Comparison of ENCODE assay signal across 12 cellular contexts in genomic region chr1:219177363-219177762, GRCh38. TPM values are rescaled to one million over a fixed set of nuclear protein-coding genes. Genes with fewer than 3 reads are reported as not detected.
DNase-seq lines count a peak whose midpoint lies in the region; ATAC-seq and TF ChIP-seq lines count a peak whose summit lies in the region.
"Had no signal": no experiment of that assay in that cellular context is flagged by ENCODE, and none has a peak within 500 bp of the region (broad histone marks: within the 10 kb centered on the region; RNA-seq: fewer than 3 reads in every experiment).

No MANE protein-coding gene starts in this region.

- TF ChIP-seq CTCF in 22Rv1 (IDR thresholded peaks at IDR 0.05) (no peak), activated B cell treated with CpG ODN at 0.5 μM for 24 hours (IDR thresholded peaks at IDR 0.05) (no peak), tibial nerve (IDR thresholded peaks at IDR 0.05) (no peak)

- no peak overlapping the region for H3K4me3 ChIP-seq in tibial nerve
- H3K4me3 ChIP-seq: K562 had no signal

- H3K27me3 Mint-ChIP-seq in activated B cell treated with CpG ODN at 0.5 μM for 24 hours = no peaks in the 10 kb centered on the region
- H3K27me3 Mint-ChIP-seq in activated T-cell treated with anti-CD3 and anti-CD28 coated beads, Interleukin-2, amount 50 U/mL, for 24 hours = no peaks in the 10 kb centered on the region

- CTCF ChIA-PET in activated B cell treated with CpG ODN at 0.5 μM for 24 hours (lab: Charles Lee) = interaction anchor here (5.0 kb wide), 1 partner anchor 10 kb away, joined by 37 read pairs; no protein-coding TSS in a partner anchor

- H3K4me1 Mint-ChIP-seq in activated B cell treated with CpG ODN at 0.5 μM for 24 hours = peaks cover 66% of the 10 kb centered on the region
- H3K4me1 Mint-ChIP-seq in activated T-cell treated with anti-CD3 and anti-CD28 coated beads, Interleukin-2, amount 50 U/mL, for 24 hours (ENCODE audit: low read depth) = peaks cover 59% of the 10 kb centered on the region

- POLR2A ChIA-PET in activated B cell treated with CpG ODN at 0.5 μM for 24 hours (lab: Charles Lee) = interaction anchor here (1.7 to 5.1 kb wide), 2 partner anchors 10 to 892 kb away, joined by 4 to 164 read pairs; partner anchors contain the start of gene RRP15

- no peak for TF ChIP-seq EP300 in tibial nerve (IDR thresholded peaks at IDR 0.05)

- no peaks in the 10 kb centered on the region for H3K9me3 ChIP-seq in tibial nerve
- H3K9me3 ChIP-seq: thoracic aorta had no signal

- no peaks in the 10 kb centered on the region for H3K9me3 Mint-ChIP-seq in activated B cell treated with CpG ODN at 0.5 μM for 24 hours
- no peaks in the 10 kb centered on the region for H3K9me3 Mint-ChIP-seq in activated T-cell treated with anti-CD3 and anti-CD28 coated beads, Interleukin-2, amount 50 U/mL, for 24 hours

- H3K36me3 ChIP-seq in tibial nerve = peaks cover 0 to 35% (median 0%) of the 10 kb centered on the region in 3 donors
- H3K36me3 ChIP-seq: thoracic aorta had no signal

- H3K27ac ChIP-seq in 22Rv1 (peak overlapping the region; percentile 20; the same call in 1 of the 2 replicates), tibial nerve (no peak overlapping the region)

- intact Hi-C loops in activated B cell treated with CpG ODN at 0.5 μM for 24 hours (cut with micrococcal nuclease) = loop anchor here (1.0 to 10.0 kb wide), 2 partner anchors 8 to 1707 kb away; no protein-coding TSS in a partner anchor

- H3K27me3 ChIP-seq in tibial nerve = no peaks in the 10 kb centered on the region

- TF ChIP-seq POLR2A in tibial nerve (IDR thresholded peaks at IDR 0.05) = no peak

- peak overlapping the region; percentile 98 for H3K4me3 Mint-ChIP-seq in activated B cell treated with CpG ODN at 0.5 μM for 24 hours
- no peak overlapping the region for H3K4me3 Mint-ChIP-seq in activated T-cell treated with anti-CD3 and anti-CD28 coated beads, Interleukin-2, amount 50 U/mL, for 24 hours
- H3K4me3 Mint-ChIP-seq: mesothelial cell of epicardium had no signal

- peak overlapping the region; percentile 98 for H3K27ac Mint-ChIP-seq in activated B cell treated with CpG ODN at 0.5 μM for 24 hours
- H3K27ac Mint-ChIP-seq in activated T-cell treated with anti-CD3 and anti-CD28 coated beads, Interleukin-2, amount 50 U/mL, for 24 hours = no peak overlapping the region

- 65 to 85% methylated on average over 3 of the region's 3 CpGs for WGBS in tibial nerve, 2 donors

- ATAC-seq in GM19324 (IDR thresholded peaks at IDR 0.05; ENCODE audit: low FRiP score, unreplicated experiment) (peak; percentile 33), HG02981 (IDR thresholded peaks at IDR 0.05; ENCODE audit: unreplicated experiment) (peak; percentile 28), activated B cell treated with CpG ODN at 0.5 μM for 24 hours (ENCODE audit: low read depth) (no peak)
- ATAC-seq: K562 had no signal

- DNase-seq in activated B cell treated with CpG ODN at 0.5 μM for 24 hours = no peak
- no peak for DNase-seq in tibial nerve (ENCODE audit: low spot score in 2 of 2)
- no peak for DNase-seq in activated T-cell treated with anti-CD3 and anti-CD28 coated beads, Interleukin-2, amount 50 U/mL, for 24 hours
- DNase-seq in hepatic stellate cell (ENCODE audit: low spot score) = no peak
- no peak for DNase-seq in C1 segment of cervical spinal cord (lab: John Stamatoyannopoulos, UW)
- DNase-seq: activated CD4-positive, alpha-beta T cell treated with anti-CD3 and anti-CD28 coated beads for 1 hour had no signal

- H3K36me3 Mint-ChIP-seq in activated B cell treated with CpG ODN at 0.5 μM for 24 hours (ENCODE audit: low read depth) = peaks cover 37% of the 10 kb centered on the region
- H3K36me3 Mint-ChIP-seq in activated T-cell treated with anti-CD3 and anti-CD28 coated beads, Interleukin-2, amount 50 U/mL, for 24 hours (ENCODE audit: low read depth) = peaks cover 58% of the 10 kb centered on the region

- H3K4me1 ChIP-seq in tibial nerve = peaks cover 0 to 63% (median 11%) of the 10 kb centered on the region in 4 donors

RNA-seq across cellular contexts. Expression of gene LYPLAL1, which starts 3.7 kb away (rescaled TPM):
- total RNA-seq in activated B cell treated with CpG ODN at 0.5 μM for 24 hours (38.0 and 42.3 TPM in 2 replicates), tibial nerve (10 to 100 TPM; 19.2 to 52.2 (median 22.1) TPM)
